1 cellular context compared by ENCODE assay signal in the genomic region with DNA sequence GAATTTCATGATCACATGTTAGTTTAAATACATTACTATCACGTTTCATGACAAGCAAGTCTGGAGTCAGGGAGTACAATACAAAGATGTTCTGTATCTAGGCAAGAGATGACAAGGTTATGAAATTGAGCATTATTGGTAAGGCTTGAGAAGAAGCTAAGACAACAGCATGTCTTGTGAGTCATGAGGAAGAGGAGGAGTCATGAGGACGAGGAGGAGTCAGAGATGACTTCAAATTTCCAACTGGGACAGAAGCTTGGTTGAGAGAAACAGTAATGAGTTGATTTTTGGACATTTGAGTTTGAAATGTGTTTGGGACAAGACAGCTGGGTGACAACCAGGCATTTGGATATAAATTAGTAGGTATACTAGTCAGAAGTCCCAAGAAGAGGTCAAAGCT.
TF ChIP-seq lines count a peak whose summit lies in the region.

No MANE protein-coding gene starts in this region.

TF ChIP-seq in IMR-90, 13 proteins besides CTCF, POLR2A, EP300 and RAD21:
- no peak for TF ChIP-seq RFX5 (IDR thresholded peaks at IDR 0.05; ENCODE audit: low read depth, low read length)
- no peak for TF ChIP-seq NFE2L2 (IDR thresholded peaks at IDR 0.05; ENCODE audit: low read depth, low read length)
- no peak for TF ChIP-seq MAFK (IDR thresholded peaks at IDR 0.05; ENCODE audit: low read depth, low read length)
- no peak for TF ChIP-seq CHD1 (IDR thresholded peaks at IDR 0.05; ENCODE audit: low read depth, low read length)
- TF ChIP-seq, protein P1, sequence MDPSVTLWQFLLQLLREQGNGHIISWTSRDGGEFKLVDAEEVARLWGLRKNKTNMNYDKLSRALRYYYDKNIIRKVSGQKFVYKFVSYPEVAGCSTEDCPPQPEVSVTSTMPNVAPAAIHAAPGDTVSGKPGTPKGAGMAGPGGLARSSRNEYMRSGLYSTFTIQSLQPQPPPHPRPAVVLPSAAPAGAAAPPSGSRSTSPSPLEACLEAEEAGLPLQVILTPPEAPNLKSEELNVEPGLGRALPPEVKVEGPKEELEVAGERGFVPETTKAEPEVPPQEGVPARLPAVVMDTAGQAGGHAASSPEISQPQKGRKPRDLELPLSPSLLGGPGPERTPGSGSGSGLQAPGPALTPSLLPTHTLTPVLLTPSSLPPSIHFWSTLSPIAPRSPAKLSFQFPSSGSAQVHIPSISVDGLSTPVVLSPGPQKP (IDR thresholded peaks at IDR 0.05; ENCODE audit: borderline replicate concordance, low read depth, low read length), result no peak
- TF ChIP-seq FOS (IDR thresholded peaks at IDR 0.05; ENCODE audit: low read depth, low read length), result no peak
- TF ChIP-seq MXI1 (IDR thresholded peaks at IDR 0.05; ENCODE audit: borderline replicate concordance, low read depth, low read length), result no peak
